In the genomic region with DNA sequence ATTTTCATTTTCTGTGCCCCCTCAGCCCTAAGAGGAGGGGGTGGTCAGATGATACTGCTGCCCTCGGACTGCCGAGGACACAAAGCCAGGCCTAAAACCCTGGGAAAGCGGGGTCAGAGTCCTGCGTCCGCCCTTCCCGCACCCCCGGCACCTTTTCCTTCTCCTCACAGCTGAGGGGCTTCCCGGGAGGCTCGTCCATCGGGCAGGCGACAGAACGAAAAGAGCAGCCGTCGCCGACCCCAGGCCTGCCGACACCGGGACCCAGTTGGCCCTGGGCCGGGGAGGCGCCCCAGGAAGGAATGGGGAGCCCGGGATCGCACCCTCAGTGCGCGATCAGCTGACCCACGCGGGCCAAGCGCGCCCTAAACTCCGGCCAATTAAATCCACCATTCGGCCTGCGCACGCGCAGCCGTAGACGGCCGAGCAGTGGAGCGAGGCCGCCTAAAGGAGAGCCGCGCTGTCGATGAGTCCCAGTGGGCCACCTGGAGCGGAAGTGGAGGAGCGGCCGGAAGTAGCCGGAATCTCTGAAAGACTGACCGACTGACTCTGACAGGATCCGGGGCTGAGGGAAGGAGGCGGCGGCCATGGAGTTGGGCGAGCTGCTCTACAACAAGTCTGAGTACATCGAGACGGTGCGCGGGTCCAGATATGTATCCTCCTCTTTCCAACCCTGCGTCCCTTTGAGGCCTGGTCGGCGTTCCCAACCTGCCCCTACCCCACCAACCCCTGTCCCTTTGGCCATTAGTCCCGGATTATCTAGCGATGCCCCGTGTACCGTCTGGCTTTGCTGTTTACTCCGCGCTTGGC, we compare ENCODE assay signal across 8 cellular contexts. TPM values are rescaled to one million over a fixed set of nuclear protein-coding genes. Genes with fewer than 3 reads are reported as not detected.
DNase-seq lines count a peak whose midpoint lies in the region; ATAC-seq, FAIRE-seq and TF ChIP-seq lines count a peak whose summit lies in the region.

A gene (plus strand): TSS at position 508 of the 807 bp plus-strand sequence. CDS start 77 bp downstream, at position 585.
A gene (minus strand): TSS at position 352 of the 807 bp plus-strand sequence. CDS start 153 bp downstream, at position 199.

- H2AFZ ChIP-seq in HepG2 (ENCODE audit: low read length) = peak within 1 kb of the TSS; percentile 57

- peak in 1 of 2 experiments; percentile 63; a peak in 3 of 4 replicates for TF ChIP-seq EP300 in HepG2 (IDR thresholded peaks at IDR 0.05; ENCODE audit: low read depth in 2 of 2, low read length in 2 of 2)
- TF ChIP-seq EP300 in HepG2 (CRISPR knock-in tag; IDR thresholded peaks at IDR 0.05; ENCODE audit: borderline replicate concordance) = peak; percentile 31

- peak within 1 kb of the TSS; percentile 91 to 97 (median 97) for H3K4me3 ChIP-seq in HepG2 (replicated peaks in 1 of 3; ENCODE audit: insufficient read depth in 1 of 3, low read depth in 2 of 3, low read length in 3 of 3)

- POLR2A ChIA-PET in HepG2 (lab: Yijun Ruan, JAX) = interaction anchor here (0.8 to 2.7 kb wide), 12 partner anchors 8 to 103 kb away, joined by 3 to 20 read pairs (median 8); a partner anchor contains a TSS

- ATAC-seq in GM19372 (IDR thresholded peaks at IDR 0.05; ENCODE audit: low read depth, unreplicated experiment) (peak; percentile 98), HG03558 (IDR thresholded peaks at IDR 0.05; ENCODE audit: extremely low read depth, unreplicated experiment) (peak; percentile 83), HepG2 (peak; percentile 98)

- DNase-seq in C1 segment of cervical spinal cord (lab: John Stamatoyannopoulos, UW) = peak; percentile 42 to 94 (median 88)
- peak; percentile 65 for DNase-seq in NCI-H748 treated with DMSO at 0.1 percent for 48 hours (lab: John Stamatoyannopoulos, UW)
- peak; percentile 71 to 76 for DNase-seq in activated CD4-positive, alpha-beta T cell treated with anti-CD3 and anti-CD28 coated beads, Interleukin-2, amount 50 U/mL, for 4 hours
- DNase-seq in dermis microvascular lymphatic vessel endothelial cell (ENCODE audit: low read depth in 2 of 2) = peak; percentile 87 to 95
- peak; percentile 98 for DNase-seq in HepG2 (ENCODE audit: low spot score)
- peak; percentile 84 for DNase-seq in stimulated activated CD4-positive, alpha-beta T cell treated with anti-CD3 and anti-CD28 coated beads, Interleukin-4, amount 100 ng/mL, for 1 hour

- in situ Hi-C loops in HepG2 (cut with HindIII; ENCODE audit: extremely low pct_ligation_motif_present, low pct_unique_long_range_greater_than_20kb) = no loop called here

- peaks cover 54% of the 10 kb centered on the region for H3K79me2 ChIP-seq in HepG2 (ENCODE audit: insufficient read depth, low read length)

- under 1% methylated on average over 62 of the region's 62 CpGs for WGBS in HepG2 (ENCODE audit: low lambda C conversion rate)

- no peaks in the 10 kb centered on the region for H3K9me3 ChIP-seq in HepG2 (ENCODE audit: low read length)

- H3K9ac ChIP-seq in HepG2 (ENCODE audit: insufficient read depth, low read depth, low read length) = peak within 1 kb of the TSS; percentile 94

- peaks cover 7% of the 10 kb centered on the region; the same call in 1 of the 2 replicates for H4K20me1 ChIP-seq in HepG2 (ENCODE audit: insufficient read depth, low read length)

- peaks cover 34% of the 10 kb centered on the region for H3K4me1 ChIP-seq in HepG2 (ENCODE audit: insufficient read depth, low read length)

- intact Hi-C loops in HepG2 (cut with micrococcal nuclease; ENCODE audit: unreplicated experiment) = loop anchor here (1.0 to 5.0 kb wide), 4 partner anchors 38 to 86 kb away; a partner anchor contains a TSS

- no peaks in the 10 kb centered on the region; a peak in 1 of 5 replicates for H3K27me3 ChIP-seq in HepG2 (ENCODE audit: control insufficient read depth in 1 of 2, insufficient read depth in 2 of 2, low read length in 2 of 2)

- CTCF ChIA-PET in HepG2 (lab: Yijun Ruan, JAX; ENCODE audit: low intra/inter-chr PET ratio, low total read pairs) = no interaction called here

- H3K4me2 ChIP-seq in HepG2 (ENCODE audit: low read depth, low read length) = peak within 1 kb of the TSS; percentile 96

- TF ChIP-seq CTCF in HepG2 (CRISPR knock-in tag; IDR thresholded peaks at IDR 0.05) = peak; percentile 31

- BruUV-seq in HepG2 (replicated peaks; lab: Mats Ljungman, UMichigan) = no TSS peak

- H3K36me3 ChIP-seq in HepG2 (replicated peaks in 1 of 2; ENCODE audit: control insufficient read depth in 1 of 2, insufficient read depth in 2 of 2, low read length in 2 of 2) = peaks cover 9 to 22% of the 10 kb centered on the region in 2 experiments

- TF ChIP-seq RAD21 in HepG2 (CRISPR knock-in tag; IDR thresholded peaks at IDR 0.05) = peak; percentile 62

- TF ChIP-seq POLR2A in HepG2 (IDR thresholded peaks at IDR 0.05; ENCODE audit: insufficient read depth in 1 of 2, low read depth in 2 of 2, low read length in 2 of 2) = peak; percentile 88 to 93

- peak within 1 kb of the TSS; percentile 89 for H3K27ac ChIP-seq in HepG2 (ENCODE audit: extremely low read length, insufficient read depth, low read length)

- peak; percentile 4 for FAIRE-seq in HepG2 (lab: Jason Lieb, UNC)

TF ChIP-seq in HepG2, 621 proteins besides CTCF, POLR2A, EP300 and RAD21 (continues in another document):
- TF ChIP-seq CBX5 (CRISPR knock-in tag; IDR thresholded peaks at IDR 0.05; ENCODE audit: borderline replicate concordance) = no peak; the same call in 1 of the 2 replicates
- TF ChIP-seq SRSF9 (IDR thresholded peaks at IDR 0.05; ENCODE audit: borderline replicate concordance, insufficient read depth, low read depth, low read length, poor library complexity, severe bottlenecking) = no peak
- TF ChIP-seq RXRA (CRISPR knock-in tag; IDR thresholded peaks at IDR 0.05) = peak; percentile 90

RNA-seq across cellular contexts. Expression of the first gene that starts in this region (rescaled TPM):
- total RNA-seq in dermis microvascular lymphatic vessel endothelial cell = 51.1 and 54.0 TPM in 2 replicates
- total RNA-seq in HepG2 (2016; rRNA removed; fragmentation: Illumina TruSeq; extraction: Trizol) = 207 and 352 TPM in 2 replicates
- 20.5 and 23.4 TPM in 2 replicates for total RNA-seq in HepG2 (2016; cell fraction: cytosol; rRNA removed; fragmentation: Illumina TruSeq; extraction: Trizol; ENCODE audit: low read depth)
- 209 and 347 TPM in 2 replicates for total RNA-seq in HepG2 (2016; cell fraction: insoluble cytoplasmic fraction; rRNA removed; fragmentation: Illumina TruSeq; extraction: Trizol)
- total RNA-seq in HepG2 (2016; cell fraction: membrane; rRNA removed; fragmentation: Illumina TruSeq; extraction: Trizol) = 72.8 and 82.2 TPM in 2 replicates
- 132 and 133 TPM in 2 replicates for total RNA-seq in HepG2 (2016; cell fraction: nucleus; rRNA removed; fragmentation: Illumina TruSeq; extraction: Trizol)
- polyA plus RNA-seq in HepG2 (2011; rRNA removed) = 104 and 105 TPM in 2 replicates
- polyA plus RNA-seq in HepG2 (2011; cell fraction: cytosol; rRNA removed) = 63.7 and 85.8 TPM in 2 replicates
- polyA plus RNA-seq in HepG2 (2011; cell fraction: nucleus; rRNA removed) = 63.0 and 74.7 TPM in 2 replicates
- 94.7 and 110 TPM in 2 replicates for polyA plus RNA-seq in HepG2 (2012)
- 19.7 and 22.2 TPM in 2 replicates for polyA plus RNA-seq in HepG2 (2016; cell fraction: cytosol; fragmentation: Illumina TruSeq; extraction: Trizol; ENCODE audit: low read depth)
- 226 and 246 TPM in 2 replicates for polyA plus RNA-seq in HepG2 (2016; cell fraction: insoluble cytoplasmic fraction; fragmentation: Illumina TruSeq; extraction: Trizol; ENCODE audit: low read depth)
- polyA plus RNA-seq in HepG2 (2016; cell fraction: membrane; fragmentation: Illumina TruSeq; extraction: Trizol; ENCODE audit: low read depth) = 43.6 and 49.0 TPM in 2 replicates
- polyA plus RNA-seq in HepG2 (2016; cell fraction: nucleus; fragmentation: Illumina TruSeq; extraction: Trizol; ENCODE audit: insufficient read depth, low read depth) = 155 and 179 TPM in 2 replicates
- 138 and 162 TPM in 2 replicates for polyA minus RNA-seq in HepG2 (2011; rRNA and poly(A)+ RNA removed; ENCODE audit: low replicate concordance)
- 44.3 and 44.4 TPM in 2 replicates for polyA minus RNA-seq in HepG2 (2011; cell fraction: cytosol; rRNA and poly(A)+ RNA removed)
- polyA minus RNA-seq in HepG2 (2011; cell fraction: nucleus; rRNA and poly(A)+ RNA removed) = 115 and 133 TPM in 2 replicates

RNA-seq across cellular contexts. Expression of the second gene that starts in this region (rescaled TPM):
- total RNA-seq in dermis microvascular lymphatic vessel endothelial cell (6.0 and 6.4 TPM in 2 replicates), HepG2 (2016; rRNA removed; fragmentation: Illumina TruSeq; extraction: Trizol) (40.9 and 58.5 TPM in 2 replicates)
- 19.0 and 19.8 TPM in 2 replicates for total RNA-seq in HepG2 (2016; cell fraction: cytosol; rRNA removed; fragmentation: Illumina TruSeq; extraction: Trizol; ENCODE audit: low read depth)
- total RNA-seq in HepG2 (2016; cell fraction: insoluble cytoplasmic fraction; rRNA removed; fragmentation: Illumina TruSeq; extraction: Trizol) = 40.7 and 53.7 TPM in 2 replicates
- 34.7 and 41.1 TPM in 2 replicates for total RNA-seq in HepG2 (2016; cell fraction: membrane; rRNA removed; fragmentation: Illumina TruSeq; extraction: Trizol)
- 36.5 and 40.9 TPM in 2 replicates for total RNA-seq in HepG2 (2016; cell fraction: nucleus; rRNA removed; fragmentation: Illumina TruSeq; extraction: Trizol)
- 11.0 and 12.1 TPM in 2 replicates for polyA plus RNA-seq in HepG2 (2011; rRNA removed)
- polyA plus RNA-seq in HepG2 (2011; cell fraction: cytosol; rRNA removed) = 6.6 and 10.2 TPM in 2 replicates
- 9.5 and 11.4 TPM in 2 replicates for polyA plus RNA-seq in HepG2 (2011; cell fraction: nucleus; rRNA removed)
- 15.7 and 25.4 TPM in 2 replicates for polyA plus RNA-seq in HepG2 (2012)
- polyA plus RNA-seq in HepG2 (2016; cell fraction: cytosol; fragmentation: Illumina TruSeq; extraction: Trizol; ENCODE audit: low read depth) = 3.9 and 4.1 TPM in 2 replicates
- polyA plus RNA-seq in HepG2 (2016; cell fraction: insoluble cytoplasmic fraction; fragmentation: Illumina TruSeq; extraction: Trizol; ENCODE audit: low read depth) = 58.1 and 60.2 TPM in 2 replicates
- polyA plus RNA-seq in HepG2 (2016; cell fraction: membrane; fragmentation: Illumina TruSeq; extraction: Trizol; ENCODE audit: low read depth) = 14.0 and 15.7 TPM in 2 replicates
- polyA plus RNA-seq in HepG2 (2016; cell fraction: nucleus; fragmentation: Illumina TruSeq; extraction: Trizol; ENCODE audit: insufficient read depth, low read depth) = 51.4 and 67.7 TPM in 2 replicates
- 16.5 and 19.6 TPM in 2 replicates for polyA minus RNA-seq in HepG2 (2011; rRNA and poly(A)+ RNA removed; ENCODE audit: low replicate concordance)
- polyA minus RNA-seq in HepG2 (2011; cell fraction: cytosol; rRNA and poly(A)+ RNA removed) = 14.5 and 17.8 TPM in 2 replicates
- polyA minus RNA-seq in HepG2 (2011; cell fraction: nucleus; rRNA and poly(A)+ RNA removed) = 32.6 and 35.8 TPM in 2 replicates

Comparison
In these comparisons a context has a peak if more than half of its experiments do, and no peak if none do; other contexts are left out.
1. Peak in every context shown above with its lines: DNase-seq, ATAC-seq, H3K4me3 ChIP-seq and H3K27ac ChIP-seq.